Comparison of ENCODE assay signal across 7 cellular contexts in genomic region chr5:76910344-76910933, GRCh38. TPM values are rescaled to one million over a fixed set of nuclear protein-coding genes. Genes with fewer than 3 reads are reported as not detected.
"Had no signal": no experiment of that assay in that cellular context is flagged by ENCODE, and none has a peak within 500 bp of the region (broad histone marks: within the 10 kb centered on the region; RNA-seq: fewer than 3 reads in every experiment).

No MANE protein-coding gene starts in this region.

RNA-seq across cellular contexts. Expression of gene CRHBP, which starts 42.4 kb away (rescaled TPM):
- total RNA-seq: kidney epithelial cell; mammary epithelial cell; natural killer cell treated with Interleukin-12 subunit alpha and Interleukin-12 subunit beta and Interleukin-15 and Interleukin-18, amount 100 ng/mL, for 72 hours; osteoblast; skeletal muscle tissue; stomach had no signal
- polyA plus RNA-seq: mammary epithelial cell; naive thymus-derived CD4-positive, alpha-beta T cell had no signal
